ENCODE assay signal across 16 cellular contexts in the genomic region with DNA sequence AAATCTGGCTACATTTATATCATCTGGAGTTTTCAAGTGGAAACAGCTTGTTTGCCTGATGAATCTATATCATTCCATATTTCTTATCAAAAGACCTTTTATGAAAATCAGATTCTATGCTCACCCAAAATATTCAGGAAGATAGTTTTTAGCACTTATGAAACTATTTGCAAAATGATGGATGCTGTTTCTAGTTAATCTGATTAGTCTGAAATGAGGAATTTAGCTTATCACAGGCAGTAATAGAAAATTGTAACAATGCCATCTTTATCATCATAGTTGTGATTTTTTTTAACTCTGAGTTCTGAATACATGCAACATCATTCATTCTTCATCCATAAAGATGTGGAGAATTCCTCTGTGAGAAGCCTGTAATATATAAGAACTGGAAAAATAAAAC.
DNase-seq lines count a peak whose midpoint lies in the region; ATAC-seq and TF ChIP-seq lines count a peak whose summit lies in the region.
"Had no signal": no experiment of that assay in that cellular context is flagged by ENCODE, and none has a peak within 500 bp of the region (broad histone marks: within the 10 kb centered on the region; RNA-seq: fewer than 3 reads in every experiment).

No MANE protein-coding gene starts in this region.

- H3K9me2 ChIP-seq in GM23248 (ENCODE audit: insufficient read depth) (0 out of 2 replicates have a peak, but pooled peaks cover 4% of the 10 kb centered on the region), OCI-LY1 (ENCODE audit: low read depth, low read length) (no peaks in the 10 kb centered on the region)

- in situ Hi-C loops in GM23248 (cut with MboI): no loop called here
- in situ Hi-C loops in brain microvascular endothelial cell (cut with HindIII; ENCODE audit: low pct_ligation_motif_present, low sequenced_read_pairs): no loop called here

- 0 out of 2 replicates have a peak, but pooled peaks cover under 1% of the 10 kb centered on the region for H4K20me1 ChIP-seq in GM23248 (ENCODE audit: insufficient read depth)
- H4K20me1 ChIP-seq in OCI-LY1 (ENCODE audit: insufficient read depth, low read length): no peaks in the 10 kb centered on the region

- no peaks in the 10 kb centered on the region for H3K27me3 ChIP-seq in GM23248 (replicated peaks; ENCODE audit: insufficient read depth)
- H3K27me3 ChIP-seq in OCI-LY1 (ENCODE audit: insufficient read depth, low read length): no peaks in the 10 kb centered on the region
- H3K27me3 ChIP-seq in brain microvascular endothelial cell (replicated peaks): no peaks in the 10 kb centered on the region
- no peaks in the 10 kb centered on the region for H3K27me3 ChIP-seq in skeletal muscle satellite cell (ENCODE audit: control insufficient read depth, insufficient read depth, low read length)
- no peaks in the 10 kb centered on the region for H3K27me3 ChIP-seq in left ventricle myocardium inferior (ENCODE audit: low read depth)
- H3K27me3 ChIP-seq: BE2C had no signal

- H3K27ac ChIP-seq in GM23248 (no peak overlapping the region), OCI-LY1 (ENCODE audit: low read depth, low read length, poor library complexity, severe bottlenecking) (peak overlapping the region; percentile 43), brain microvascular endothelial cell (peak overlapping the region; percentile 9), left ventricle myocardium inferior (replicated peaks) (no peak overlapping the region)

- H2AFZ ChIP-seq in GM23248 (no peak overlapping the region), OCI-LY1 (ENCODE audit: low read length) (no peak overlapping the region)
- H2AFZ ChIP-seq: GM23338 had no signal

- H3K4me3 ChIP-seq in GM23248 (no peak overlapping the region), OCI-LY1 (ENCODE audit: low read depth, low read length, poor library complexity, severe bottlenecking) (no peak overlapping the region), brain microvascular endothelial cell (ENCODE audit: low read depth, low read length) (no peak overlapping the region), skeletal muscle satellite cell (ENCODE audit: low read length) (no peak overlapping the region), left ventricle myocardium inferior (no peak overlapping the region)
- H3K4me3 ChIP-seq: GM23338 had no signal

- TF ChIP-seq CTCF in OCI-LY1 (IDR thresholded peaks at IDR 0.05; ENCODE audit: low read length) (no peak), brain microvascular endothelial cell (IDR thresholded peaks at IDR 0.05; ENCODE audit: low read depth, low read length, missing control alignments) (no peak), left ventricle myocardium inferior (IDR thresholded peaks at IDR 0.05; ENCODE audit: borderline replicate concordance) (no peak)

- peaks cover 18% of the 10 kb centered on the region for H3K4me1 ChIP-seq in GM23248 (ENCODE audit: insufficient read depth)
- H3K4me1 ChIP-seq in OCI-LY1 (ENCODE audit: insufficient read depth, low read length, severe bottlenecking): peaks cover 36% of the 10 kb centered on the region
- peaks cover 7% of the 10 kb centered on the region for H3K4me1 ChIP-seq in skeletal muscle satellite cell (ENCODE audit: control insufficient read depth, insufficient read depth, low read length)
- peaks cover 16% of the 10 kb centered on the region for H3K4me1 ChIP-seq in left ventricle myocardium inferior

- H3F3A ChIP-seq in GM23248 (ENCODE audit: insufficient read depth): peaks cover 22% of the 10 kb centered on the region
- H3F3A ChIP-seq in OCI-LY1 (ENCODE audit: insufficient read depth, low read length): no peaks in the 10 kb centered on the region

- DNase-seq in GM23248 (no peak), brain microvascular endothelial cell (no peak), left ventricle myocardium inferior (no peak)
- DNase-seq: ACHN; BE2C; CD4-positive, alpha-beta T cell; DMS153; DMS79; GDM1; KBM-7 had no signal

- peak overlapping the region; percentile 5 for H3K4me2 ChIP-seq in GM23248 (ENCODE audit: unreplicated experiment)
- no peak overlapping the region for H3K4me2 ChIP-seq in OCI-LY1 (ENCODE audit: low read length)
- H3K4me2 ChIP-seq in skeletal muscle satellite cell (ENCODE audit: low read length): no peak overlapping the region
- H3K4me2 ChIP-seq: GM23338 had no signal

- no peaks in the 10 kb centered on the region for H3K36me3 ChIP-seq in GM23248 (ENCODE audit: low read depth)
- no peaks in the 10 kb centered on the region for H3K36me3 ChIP-seq in OCI-LY1 (ENCODE audit: insufficient read depth, low read length)
- no peaks in the 10 kb centered on the region for H3K36me3 ChIP-seq in brain microvascular endothelial cell (replicated peaks)
- H3K36me3 ChIP-seq in skeletal muscle satellite cell (ENCODE audit: insufficient read depth, low read length): no peaks in the 10 kb centered on the region
- H3K36me3 ChIP-seq in left ventricle myocardium inferior: no peaks in the 10 kb centered on the region
- H3K36me3 ChIP-seq: BE2C had no signal

- intact Hi-C loops in left ventricle myocardium inferior (cut with micrococcal nuclease): no loop called here

- H3K79me2 ChIP-seq in GM23248 (ENCODE audit: insufficient read depth) (no peaks in the 10 kb centered on the region), OCI-LY1 (ENCODE audit: insufficient read depth, low read length) (no peaks in the 10 kb centered on the region)

- H3K9ac ChIP-seq in GM23248 (no peak overlapping the region), OCI-LY1 (ENCODE audit: low read length) (no peak overlapping the region), skeletal muscle satellite cell (ENCODE audit: low read depth, low read length) (peak overlapping the region; percentile 40)

- no peak for ATAC-seq in GM19324 (IDR thresholded peaks at IDR 0.05; ENCODE audit: low FRiP score, unreplicated experiment)
- no peak for ATAC-seq in GM21515 (IDR thresholded peaks at IDR 0.05; ENCODE audit: unreplicated experiment)
- ATAC-seq: HepG2 had no signal

- H3K9me3 ChIP-seq in GM23248 (ENCODE audit: low read depth) (no peaks in the 10 kb centered on the region), OCI-LY1 (ENCODE audit: low read length) (no peaks in the 10 kb centered on the region), skeletal muscle satellite cell (replicated peaks; ENCODE audit: low read length) (no peaks in the 10 kb centered on the region), left ventricle myocardium inferior (replicated peaks) (no peaks in the 10 kb centered on the region)
- H3K9me3 ChIP-seq: BE2C had no signal

Comparison
In these comparisons a context has a peak if more than half of its experiments do, and no peak if none do; other contexts are left out.
1. H3K27ac ChIP-seq: peak in OCI-LY1 (single experiment) and brain microvascular endothelial cell (single experiment); none in GM23248 (single experiment) and left ventricle myocardium inferior (single experiment).